In the genomic region with DNA sequence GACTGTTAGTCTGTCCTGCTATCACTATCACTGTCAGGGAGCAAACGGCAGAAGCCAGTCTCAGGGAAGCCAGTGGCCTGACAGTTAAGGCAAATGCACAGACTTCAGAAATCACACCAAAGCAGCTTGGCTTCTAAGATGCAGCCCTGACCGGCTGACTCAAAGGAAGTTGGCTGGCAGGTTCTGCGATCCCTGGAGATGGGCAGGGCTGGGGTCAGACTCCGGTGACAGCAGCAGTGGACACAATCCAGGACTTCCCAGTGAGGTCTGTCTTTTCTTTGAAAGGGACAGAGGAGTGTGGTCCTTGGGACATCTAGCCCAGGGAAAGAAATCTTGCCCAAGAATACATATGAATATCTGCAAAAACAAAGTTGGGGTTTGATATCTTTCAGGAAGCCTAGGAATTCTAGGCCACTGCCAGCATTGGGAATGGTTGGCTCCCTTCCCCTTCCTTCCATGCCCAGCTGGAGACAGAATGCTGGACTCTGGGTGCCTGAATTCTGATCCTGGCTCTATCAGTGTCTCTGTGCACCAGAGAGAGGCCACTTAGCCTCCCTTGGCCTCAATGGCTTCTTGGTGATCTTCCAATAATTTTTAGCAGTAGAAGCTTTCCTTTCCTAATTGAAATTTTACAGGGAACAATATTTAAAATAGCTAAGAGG, we compare ENCODE assay signal across 20 cellular contexts.
DNase-seq lines count a peak whose midpoint lies in the region; ATAC-seq and TF ChIP-seq lines count a peak whose summit lies in the region.
"Had no signal": no experiment of that assay in that cellular context is flagged by ENCODE, and none has a peak within 500 bp of the region (broad histone marks: within the 10 kb centered on the region; RNA-seq: fewer than 3 reads in every experiment).

No MANE protein-coding gene starts in this region.

- POLR2A ChIA-PET in MCF 10A (lab: Yijun Ruan, JAX): no interaction called here

- H3K4me3 Mint-ChIP-seq in type B pancreatic cell (no peak overlapping the region), MCF 10A (ENCODE audit: unreplicated experiment) (no peak overlapping the region)
- H3K4me3 Mint-ChIP-seq: activated naive CD4-positive, alpha-beta T cell treated with anti-CD3 and anti-CD28 coated beads, Interleukin-2, amount 10 ng/mL, durations not matched to agents 7 days and 5 days; naive thymus-derived CD4-positive, alpha-beta T cell had no signal

- H3K9me3 ChIP-seq in psoas muscle: no peaks in the 10 kb centered on the region
- H3K9me3 ChIP-seq: suprapubic skin had no signal

- H3K9me3 Mint-ChIP-seq in type B pancreatic cell (peaks cover 8% of the 10 kb centered on the region), MCF 10A (ENCODE audit: unreplicated experiment) (peaks cover 20% of the 10 kb centered on the region)

- 12 to 17% (median 15%) methylated on average over 4 of the region's 4 CpGs for WGBS in psoas muscle, 3 donors

- ATAC-seq in psoas muscle: no peak
- no peak for ATAC-seq in activated CD4-positive, CD25-positive, alpha-beta regulatory T cell treated with anti-CD3 and anti-CD28 coated beads, Interleukin-2, amount 50 U/mL, for 24 hours
- ATAC-seq: naive thymus-derived CD4-positive, alpha-beta T cell had no signal

- H3K36me3 ChIP-seq in psoas muscle (ENCODE audit: insufficient read depth in 1 of 2, low read depth in 1 of 2): no peaks in the 10 kb centered on the region
- H3K36me3 ChIP-seq: brain microvascular endothelial cell, suprapubic skin had no signal

- H3K4me1 Mint-ChIP-seq in type B pancreatic cell (ENCODE audit: unreplicated experiment) (peaks cover 28% of the 10 kb centered on the region), MCF 10A (ENCODE audit: insufficient read depth, unreplicated experiment) (no peaks in the 10 kb centered on the region)
- H3K4me1 Mint-ChIP-seq: activated naive CD4-positive, alpha-beta T cell treated with anti-CD3 and anti-CD28 coated beads, Interleukin-2, amount 10 ng/mL, durations not matched to agents 7 days and 5 days had no signal

- H3K27ac Mint-ChIP-seq in type B pancreatic cell (no peak overlapping the region), MCF 10A (ENCODE audit: low read depth, unreplicated experiment) (no peak overlapping the region)
- H3K27ac Mint-ChIP-seq: activated naive CD4-positive, alpha-beta T cell treated with anti-CD3 and anti-CD28 coated beads, Interleukin-2, amount 10 ng/mL, durations not matched to agents 7 days and 5 days; naive thymus-derived CD4-positive, alpha-beta T cell had no signal

- no TSS peak for BruUV-seq in MCF 10A (replicated peaks; lab: Mats Ljungman, UMichigan)

- peak; percentile 76 for DNase-seq in GM03348 (ENCODE audit: low spot score)
- DNase-seq in SK-N-DZ (ENCODE audit: low spot score): peak; percentile 4
- DNase-seq in foreskin fibroblast: peak; percentile 11 to 34
- peak; percentile 37 to 56 for DNase-seq in psoas muscle
- no peak for DNase-seq in type B pancreatic cell (ENCODE audit: extremely low spot score, unreplicated experiment)
- DNase-seq in MCF 10A (ENCODE audit: unreplicated experiment): no peak
- DNase-seq in NCI-H2081 treated with DMSO at 0.1 percent for 48 hours (lab: John Stamatoyannopoulos, UW): no peak
- DNase-seq: activated CD4-positive, alpha-beta T cell treated with anti-CD3 and anti-CD28 coated beads, Interleukin-2, amount 50 U/mL, for 4 hours; activated naive CD4-positive, alpha-beta T cell treated with anti-CD3 and anti-CD28 coated beads, Interleukin-2, amount 10 ng/mL, durations not matched to agents 7 days and 5 days; activated T-cell treated with anti-CD3 and anti-CD28 coated beads for 4 hours; brain microvascular endothelial cell; dermis blood vessel endothelial cell; GDM1; naive thymus-derived CD4-positive, alpha-beta T cell; NCI-H1694 treated with DMSO at 0.1 percent for 48 hours had no signal

- H3K4me1 ChIP-seq in psoas muscle: no peaks in the 10 kb centered on the region

- CTCF ChIA-PET in MCF 10A (lab: Yijun Ruan, JAX): interaction anchor here (0.9 kb wide), 1 partner anchor 98 kb away, joined by 3 read pairs; no protein-coding TSS in a partner anchor

- no peak overlapping the region for H3K4me3 ChIP-seq in foreskin fibroblast (ENCODE audit: low read depth in 1 of 2, low read length in 2 of 2)
- H3K4me3 ChIP-seq in psoas muscle: no peak overlapping the region
- H3K4me3 ChIP-seq: lung, suprapubic skin had no signal

- H3K27me3 ChIP-seq in psoas muscle (ENCODE audit: insufficient read depth in 3 of 3, low read length in 2 of 3): peaks cover 0 to 13% (median 0%) of the 10 kb centered on the region in 3 donors
- H3K27me3 ChIP-seq: brain microvascular endothelial cell, suprapubic skin had no signal

- no peak overlapping the region for H3K27ac ChIP-seq in psoas muscle
- H3K27ac ChIP-seq: brain microvascular endothelial cell, epithelial cell of prostate, RWPE1, suprapubic skin had no signal

- H3K36me3 Mint-ChIP-seq in type B pancreatic cell (no peaks in the 10 kb centered on the region), MCF 10A (ENCODE audit: insufficient read depth, unreplicated experiment) (no peaks in the 10 kb centered on the region)
- H3K36me3 Mint-ChIP-seq: activated naive CD4-positive, alpha-beta T cell treated with anti-CD3 and anti-CD28 coated beads, Interleukin-2, amount 10 ng/mL, durations not matched to agents 7 days and 5 days had no signal

- H3K27me3 Mint-ChIP-seq in type B pancreatic cell: peaks cover 6% of the 10 kb centered on the region
- no peaks in the 10 kb centered on the region for H3K27me3 Mint-ChIP-seq in MCF 10A (ENCODE audit: insufficient read depth, unreplicated experiment)
- H3K27me3 Mint-ChIP-seq: activated naive CD4-positive, alpha-beta T cell treated with anti-CD3 and anti-CD28 coated beads, Interleukin-2, amount 10 ng/mL, durations not matched to agents 7 days and 5 days had no signal

- intact Hi-C loops in psoas muscle (cut with DNase I) (no loop called here), MCF 10A (cut with micrococcal nuclease) (no loop called here)

- TF ChIP-seq CTCF in foreskin fibroblast (IDR thresholded peaks at IDR 0.05; ENCODE audit: low read depth, low read length) (no peak), psoas muscle (IDR thresholded peaks at IDR 0.05) (no peak), type B pancreatic cell (conservative IDR thresholded peaks at IDR 0.05) (no peak), MCF 10A (IDR thresholded peaks at IDR 0.05; ENCODE audit: unreplicated experiment) (no peak)

Comparison
In these comparisons a context has a peak if more than half of its experiments do, and no peak if none do; other contexts are left out.
1. DNase-seq: peak in GM03348 (single experiment), SK-N-DZ (single experiment), foreskin fibroblast (2 of 2) and psoas muscle (2 of 2); none in type B pancreatic cell (single experiment), MCF 10A (single experiment) and NCI-H2081 treated with DMSO at 0.1 percent for 48 hours (single experiment).